ENCODE assay signal across 14 cellular contexts in genomic region chr6:16168121-16168520, GRCh38. TPM values are rescaled to one million over a fixed set of nuclear protein-coding genes. Genes with fewer than 3 reads are reported as not detected.
A peak's percentile ranks its signal among the peaks of the same experiment; 100 is the strongest.
DNase-seq lines count a peak whose midpoint lies in the region; ATAC-seq and TF ChIP-seq lines count a peak whose summit lies in the region.
"Had no signal": no experiment of that assay in that cellular context is flagged by ENCODE, and none has a peak within 500 bp of the region (broad histone marks: within the 10 kb centered on the region; RNA-seq: fewer than 3 reads in every experiment).

No MANE protein-coding gene starts in this region.

- CTCF ChIA-PET in CD8-positive, alpha-beta memory T cell (lab: Charles Lee), result interaction anchor here (1.9 kb wide), 1 partner anchor 12 kb away, joined by 7 read pairs; no protein-coding TSS in a partner anchor

- H3K27ac ChIP-seq in CD8-positive, alpha-beta memory T cell (ENCODE audit: low read depth, low read length), result no peak overlapping the region
- H3K27ac ChIP-seq in foreskin keratinocyte, result no peak overlapping the region
- H3K27ac ChIP-seq: prostate gland, SJCRH30 had no signal

- H3K4me1 Mint-ChIP-seq in CD8-positive, alpha-beta memory T cell, result peaks cover 15 to 21% (median 17%) of the 10 kb centered on the region in 3 donors
- H3K4me1 Mint-ChIP-seq in activated T-helper 2 cell treated with anti-CD3 and anti-CD28 coated beads, Interferon-gamma antibody, Interleukin-2, Interleukin-4, amounts not matched to agents 10 μg/mL and 5 μg/mL and 100 μg/mL, durations not matched to agents 14 hours and 24 hours and 36 hours (ENCODE audit: low read depth), result peaks cover 48% of the 10 kb centered on the region
- H3K4me1 Mint-ChIP-seq in natural killer cell treated with Interleukin-12 subunit alpha and Interleukin-12 subunit beta and Interleukin-15 and Interleukin-18, amount 100 ng/mL, for 72 hours (ENCODE audit: low read depth in 2 of 2), result peaks cover 26 to 40% of the 10 kb centered on the region in 2 donors

- H3K27me3 ChIP-seq in CD8-positive, alpha-beta memory T cell (ENCODE audit: insufficient read depth, low read length, poor library complexity, severe bottlenecking), result no peaks in the 10 kb centered on the region
- H3K27me3 ChIP-seq in foreskin keratinocyte, result peaks cover 45% of the 10 kb centered on the region
- H3K27me3 ChIP-seq: SJCRH30 had no signal

- peaks cover 0 to 3% (median 0%) of the 10 kb centered on the region in 3 donors for H3K36me3 Mint-ChIP-seq in CD8-positive, alpha-beta memory T cell
- no peaks in the 10 kb centered on the region for H3K36me3 Mint-ChIP-seq in activated T-helper 2 cell treated with anti-CD3 and anti-CD28 coated beads, Interferon-gamma antibody, Interleukin-2, Interleukin-4, amounts not matched to agents 10 μg/mL and 5 μg/mL and 100 μg/mL, durations not matched to agents 14 hours and 24 hours and 36 hours (ENCODE audit: low read depth)
- H3K36me3 Mint-ChIP-seq in natural killer cell treated with Interleukin-12 subunit alpha and Interleukin-12 subunit beta and Interleukin-15 and Interleukin-18, amount 100 ng/mL, for 72 hours, result no peaks in the 10 kb centered on the region

- no peak overlapping the region for H3K4me3 ChIP-seq in CD8-positive, alpha-beta memory T cell (ENCODE audit: low read length)
- H3K4me3 ChIP-seq: prostate gland, SJCRH30 had no signal

- ATAC-seq in HG03432 (IDR thresholded peaks at IDR 0.05; ENCODE audit: unreplicated experiment) (peak; percentile 45), GM18861 (IDR thresholded peaks at IDR 0.05; ENCODE audit: unreplicated experiment) (no peak), GM19328 (IDR thresholded peaks at IDR 0.05; ENCODE audit: unreplicated experiment) (no peak), foreskin keratinocyte (no peak)
- peak; percentile 73 to 87 for ATAC-seq in natural killer cell treated with Interleukin-12 subunit alpha and Interleukin-12 subunit beta and Interleukin-15 and Interleukin-18, amount 100 ng/mL, for 72 hours

- H3K9me3 Mint-ChIP-seq in CD8-positive, alpha-beta memory T cell, result no peaks in the 10 kb centered on the region
- H3K9me3 Mint-ChIP-seq in activated T-helper 2 cell treated with anti-CD3 and anti-CD28 coated beads, Interferon-gamma antibody, Interleukin-2, Interleukin-4, amounts not matched to agents 10 μg/mL and 5 μg/mL and 100 μg/mL, durations not matched to agents 14 hours and 24 hours and 36 hours, result no peaks in the 10 kb centered on the region
- no peaks in the 10 kb centered on the region for H3K9me3 Mint-ChIP-seq in natural killer cell treated with Interleukin-12 subunit alpha and Interleukin-12 subunit beta and Interleukin-15 and Interleukin-18, amount 100 ng/mL, for 72 hours
- H3K9me3 Mint-ChIP-seq: activated B cell treated with CpG ODN at 0.5 μM for 24 hours had no signal

- POLR2A ChIA-PET in CD8-positive, alpha-beta memory T cell (lab: Charles Lee), result no interaction called here

- peaks cover 11% of the 10 kb centered on the region for H3K4me1 ChIP-seq in CD8-positive, alpha-beta memory T cell (ENCODE audit: insufficient read depth, low read length)
- H3K4me1 ChIP-seq in foreskin keratinocyte, result peaks cover 5% of the 10 kb centered on the region
- H3K4me1 ChIP-seq: prostate gland, SJCRH30 had no signal

- TF ChIP-seq CTCF in foreskin keratinocyte (conservative IDR thresholded peaks at IDR 0.05), result no peak

- intact Hi-C loops in activated T-helper 2 cell treated with anti-CD3 and anti-CD28 coated beads, Interferon-gamma antibody, Interleukin-2, Interleukin-4, amounts not matched to agents 10 μg/mL and 5 μg/mL and 100 μg/mL, durations not matched to agents 14 hours and 24 hours and 36 hours (cut with micrococcal nuclease), result loop anchor here (2.0 to 10.0 kb wide), 2 partner anchors 37 to 393 kb away; no protein-coding TSS in a partner anchor

- DNase-seq in CD8-positive, alpha-beta memory T cell, result peak in 1 of 5 donors; percentile 20
- no peak for DNase-seq in activated T-helper 2 cell treated with anti-CD3 and anti-CD28 coated beads, Interferon-gamma antibody, Interleukin-2, Interleukin-4, amounts not matched to agents 10 μg/mL and 5 μg/mL and 100 μg/mL, durations not matched to agents 14 hours and 24 hours and 36 hours (ENCODE audit: low spot score)
- no peak for DNase-seq in natural killer cell treated with Interleukin-12 subunit alpha and Interleukin-12 subunit beta and Interleukin-15 and Interleukin-18, amount 100 ng/mL, for 72 hours (ENCODE audit: low spot score)
- DNase-seq in DMS153 (lab: John Stamatoyannopoulos, UW), result no peak
- no peak for DNase-seq in foreskin keratinocyte
- DNase-seq: activated B cell treated with CpG ODN at 0.5 μM for 24 hours; activated T-cell treated with anti-CD3 and anti-CD28 coated beads, Interleukin-2, amount 50 U/mL, for 1 hour; effector CD8-positive, alpha-beta T cell; foreskin fibroblast had no signal

- peak overlapping the region in 5 of 7 donors; percentile 9 to 81 (median 51) for H3K4me3 Mint-ChIP-seq in CD8-positive, alpha-beta memory T cell
- no peak overlapping the region for H3K4me3 Mint-ChIP-seq in activated T-helper 2 cell treated with anti-CD3 and anti-CD28 coated beads, Interferon-gamma antibody, Interleukin-2, Interleukin-4, amounts not matched to agents 10 μg/mL and 5 μg/mL and 100 μg/mL, durations not matched to agents 14 hours and 24 hours and 36 hours (ENCODE audit: low read depth)
- H3K4me3 Mint-ChIP-seq in natural killer cell treated with Interleukin-12 subunit alpha and Interleukin-12 subunit beta and Interleukin-15 and Interleukin-18, amount 100 ng/mL, for 72 hours, result peak overlapping the region; percentile 51
- H3K4me3 Mint-ChIP-seq: activated B cell treated with CpG ODN at 0.5 μM for 24 hours had no signal

- H3K27ac Mint-ChIP-seq in CD8-positive, alpha-beta memory T cell, result peak overlapping the region in 6 of 8 donors; percentile 5 to 90 (median 58)
- peak overlapping the region; percentile 13 for H3K27ac Mint-ChIP-seq in activated T-helper 2 cell treated with anti-CD3 and anti-CD28 coated beads, Interferon-gamma antibody, Interleukin-2, Interleukin-4, amounts not matched to agents 10 μg/mL and 5 μg/mL and 100 μg/mL, durations not matched to agents 14 hours and 24 hours and 36 hours
- H3K27ac Mint-ChIP-seq in natural killer cell treated with Interleukin-12 subunit alpha and Interleukin-12 subunit beta and Interleukin-15 and Interleukin-18, amount 100 ng/mL, for 72 hours, result peak overlapping the region in 1 of 2 donors; percentile 56
- H3K27ac Mint-ChIP-seq: activated B cell treated with CpG ODN at 0.5 μM for 24 hours had no signal

- H3K9me3 ChIP-seq in CD8-positive, alpha-beta memory T cell (ENCODE audit: low read length), result no peaks in the 10 kb centered on the region
- H3K9me3 ChIP-seq: prostate gland, SJCRH30 had no signal

- peaks cover 4 to 23% of the 10 kb centered on the region in 2 donors for H3K27me3 Mint-ChIP-seq in CD8-positive, alpha-beta memory T cell
- H3K27me3 Mint-ChIP-seq in activated T-helper 2 cell treated with anti-CD3 and anti-CD28 coated beads, Interferon-gamma antibody, Interleukin-2, Interleukin-4, amounts not matched to agents 10 μg/mL and 5 μg/mL and 100 μg/mL, durations not matched to agents 14 hours and 24 hours and 36 hours (ENCODE audit: low read depth), result peaks cover 3% of the 10 kb centered on the region
- H3K27me3 Mint-ChIP-seq in natural killer cell treated with Interleukin-12 subunit alpha and Interleukin-12 subunit beta and Interleukin-15 and Interleukin-18, amount 100 ng/mL, for 72 hours, result no peaks in the 10 kb centered on the region

- no peaks in the 10 kb centered on the region for H3K36me3 ChIP-seq in CD8-positive, alpha-beta memory T cell (ENCODE audit: insufficient read depth, low read length)
- H3K36me3 ChIP-seq: prostate gland, SJCRH30 had no signal

RNA-seq across cellular contexts. Expression of gene MYLIP, which starts 39.2 kb away (rescaled TPM):
- 1 to 10 TPM; 7.7 to 9.0 TPM for total RNA-seq in CD8-positive, alpha-beta memory T cell
- polyA plus RNA-seq in CD8-positive, alpha-beta memory T cell, result 78.0 TPM
- 81.2 and 83.1 TPM in 2 replicates for total RNA-seq in activated T-helper 2 cell treated with anti-CD3 and anti-CD28 coated beads, Interferon-gamma antibody, Interleukin-2, Interleukin-4, amounts not matched to agents 10 μg/mL and 5 μg/mL and 100 μg/mL, durations not matched to agents 14 hours and 24 hours and 36 hours
- 10 to 100 TPM; 12.2 to 18.1 TPM for total RNA-seq in natural killer cell treated with Interleukin-12 subunit alpha and Interleukin-12 subunit beta and Interleukin-15 and Interleukin-18, amount 100 ng/mL, for 72 hours
- 3.7 and 4.2 TPM in 2 replicates for total RNA-seq in foreskin keratinocyte
- polyA plus RNA-seq in foreskin keratinocyte, result 1.4 and 1.7 TPM in 2 replicates

Comparison
In these comparisons a context has a peak if more than half of its experiments do, and no peak if none do; other contexts are left out.
1. ATAC-seq: peak in HG03432 (single experiment) and natural killer cell treated with Interleukin-12 subunit alpha and Interleukin-12 subunit beta and Interleukin-15 and Interleukin-18, amount 100 ng/mL, for 72 hours (2 of 2); none in GM18861 (single experiment), GM19328 (single experiment) and foreskin keratinocyte (single experiment).